In genomic region chr9:97397220-97397619, GRCh38 we compare ENCODE assay signal across 11 cellular contexts. TPM values are rescaled to one million over a fixed set of nuclear protein-coding genes. Genes with fewer than 3 reads are reported as not detected.
DNase-seq lines count a peak whose midpoint lies in the region; ATAC-seq, FAIRE-seq and TF ChIP-seq lines count a peak whose summit lies in the region.
"Had no signal": no experiment of that assay in that cellular context is flagged by ENCODE, and none has a peak within 500 bp of the region (broad histone marks: within the 10 kb centered on the region; RNA-seq: fewer than 3 reads in every experiment).

No MANE protein-coding gene starts in this region.

- no TSS peak for BruUV-seq in GM12878 (replicated peaks; lab: Mats Ljungman, UMichigan)
- BruUV-seq in PC-9 (replicated peaks; lab: Mats Ljungman, UMichigan) = no TSS peak

- no peaks in the 10 kb centered on the region for H3F3A ChIP-seq in PC-9 (ENCODE audit: insufficient read depth, low read depth)

- in situ Hi-C loops in GM12878 (cut with MboI) = loop anchor here (5.0 kb wide), 1 partner anchor 540 kb away; no protein-coding TSS in a partner anchor

- H2AFZ ChIP-seq in GM12878 (ENCODE audit: control insufficient read depth, low read depth, low read length) (no peak overlapping the region), PC-9 (no peak overlapping the region)

- ATAC-seq in GM18498 (IDR thresholded peaks at IDR 0.05; ENCODE audit: unreplicated experiment) (peak; percentile 51), GM19025 (IDR thresholded peaks at IDR 0.05; ENCODE audit: low read depth, unreplicated experiment) (peak; percentile 58), HG03469 (IDR thresholded peaks at IDR 0.05; ENCODE audit: unreplicated experiment) (peak; percentile 70), GM12878 (peak; percentile 88), left ventricle myocardium superior (no peak)
- ATAC-seq: left lobe of liver, Right ventricle myocardium inferior had no signal

- WGBS in GM12878 (ENCODE audit: insufficient coverage, insufficient replicate concordance, low lambda C conversion rate, missing lambda C conversion rate) = 0% methylated on average over 1 of the region's 1 CpG

- FAIRE-seq in GM12878 (lab: Jason Lieb, UNC) = no peak

- POLR2A ChIA-PET in GM12878 (lab: Charles Lee) = interaction anchor here (0.6 to 1.2 kb wide), 2 partner anchors 9 to 24 kb away, joined by 3 to 6 read pairs; no protein-coding TSS in a partner anchor
- POLR2A ChIA-PET in PC-9 (lab: Charles Lee; ENCODE audit: unreplicated experiment) = no interaction called here

- no peaks in the 10 kb centered on the region for H3K9me3 ChIP-seq in GM12878 (replicated peaks; ENCODE audit: control insufficient read depth, insufficient read depth, low read length)
- no peaks in the 10 kb centered on the region for H3K9me3 ChIP-seq in PC-9 (ENCODE audit: insufficient read depth, low read depth)

- H3K4me1 ChIP-seq in GM12878 (ENCODE audit: control insufficient read depth, insufficient read depth, low read length) = peaks cover 6% of the 10 kb centered on the region
- H3K4me1 ChIP-seq in PC-9 (replicated peaks; ENCODE audit: insufficient read depth) = peaks cover 6% of the 10 kb centered on the region

- DNase-seq in GM12878 (ENCODE audit: low read depth, low spot score) = peak; percentile 66
- DNase-seq in PC-9 = no peak
- DNase-seq in NCI-H345 treated with DMSO at 0.1 percent for 48 hours (lab: John Stamatoyannopoulos, UW; ENCODE audit: unreplicated experiment) = no peak
- DNase-seq in coronary artery (ENCODE audit: low spot score) = no peak
- DNase-seq in left ventricle myocardium superior = no peak
- DNase-seq: IMR-90 had no signal

- H3K36me3 ChIP-seq in GM12878 (ENCODE audit: control insufficient read depth in 2 of 2, insufficient read depth in 2 of 2, low read length in 1 of 2) (no peaks in the 10 kb centered on the region), PC-9 (ENCODE audit: low read depth) (no peaks in the 10 kb centered on the region)

- SMC1A ChIA-PET in GM12878 (lab: Charles Lee; ENCODE audit: uncharacterized antibody, unreplicated experiment) = interaction anchor here (1.0 to 5.4 kb wide), 8 partner anchors 9 to 541 kb away, joined by 3 to 66 read pairs (median 5); no protein-coding TSS in a partner anchor

- intact Hi-C loops in GM12878 (cut with micrococcal nuclease; ENCODE audit: unreplicated experiment) = no loop called here
- intact Hi-C loops in PC-9 (cut with micrococcal nuclease; ENCODE audit: unreplicated experiment) = no loop called here
- intact Hi-C loops in left ventricle myocardium superior (cut with micrococcal nuclease) = loop anchor here (5.0 kb wide), 1 partner anchor 540 kb away; no protein-coding TSS in a partner anchor

- CTCF ChIA-PET in GM12878 (lab: Yijun Ruan, JAX) = interaction anchor here (0.7 to 4.3 kb wide), 17 partner anchors 9 to 985 kb away, joined by 3 to 87 read pairs (median 4); partner anchors contain the start of genes TDRD7 and ZNF782
- CTCF ChIA-PET in PC-9 (lab: Charles Lee) = no interaction called here

- H3K9me2 ChIP-seq in PC-9 (ENCODE audit: insufficient read depth) = no peaks in the 10 kb centered on the region

- TF ChIP-seq EP300 in GM12878 (IDR thresholded peaks at IDR 0.05; ENCODE audit: borderline replicate concordance in 1 of 2, control insufficient read depth in 1 of 2, low read depth in 2 of 2, low read length in 2 of 2) = no peak

- no peak overlapping the region for H3K4me3 ChIP-seq in GM12878
- H3K4me3 ChIP-seq in PC-9 = no peak overlapping the region
- no peak overlapping the region for H3K4me3 ChIP-seq in coronary artery

- H3K4me2 ChIP-seq in GM12878 (ENCODE audit: control insufficient read depth, insufficient read depth) = no peak overlapping the region
- no peak overlapping the region for H3K4me2 ChIP-seq in PC-9

- TF ChIP-seq RAD21 in GM12878 (IDR thresholded peaks at IDR 0.05; ENCODE audit: insufficient read depth, low read depth, low read length) = no peak

- H4K20me1 ChIP-seq in GM12878 (ENCODE audit: control insufficient read depth, insufficient read depth) (no peaks in the 10 kb centered on the region; the same call in 1 of the 2 replicates), PC-9 (ENCODE audit: insufficient read depth) (no peaks in the 10 kb centered on the region)

- H3K27me3 ChIP-seq in GM12878 (replicated peaks in 1 of 2; ENCODE audit: control insufficient read depth in 2 of 2, insufficient read depth in 2 of 2, low read length in 1 of 2) = no peaks in the 10 kb centered on the region
- no peaks in the 10 kb centered on the region for H3K27me3 ChIP-seq in PC-9 (ENCODE audit: insufficient read depth, low read depth)

- RAD21 ChIA-PET in GM12878 (lab: Charles Lee; ENCODE audit: unreplicated experiment) = interaction anchor here (0.8 to 3.1 kb wide), 6 partner anchors 7 to 541 kb away, joined by 3 to 16 read pairs (median 6); no protein-coding TSS in a partner anchor

- no peak for TF ChIP-seq POLR2A in GM12878 (IDR thresholded peaks at IDR 0.05; ENCODE audit: low read depth, low read length)

- H3K79me2 ChIP-seq in GM12878 (ENCODE audit: control insufficient read depth, insufficient read depth, low read length) = no peaks in the 10 kb centered on the region
- H3K79me2 ChIP-seq in PC-9 (ENCODE audit: low read depth) = no peaks in the 10 kb centered on the region

- no peak overlapping the region for H3K9ac ChIP-seq in GM12878 (ENCODE audit: control insufficient read depth, insufficient read depth, low read length)

- TF ChIP-seq CTCF in GM12878 (IDR thresholded peaks at IDR 0.05 in 2 of 3, conservative IDR thresholded peaks at IDR 0.05 in 1 of 3; ENCODE audit: control insufficient read depth in 2 of 3, extremely low read depth in 1 of 3, insufficient read depth in 1 of 3, low read depth in 3 of 3, low read length in 3 of 3) (no peak), PC-9 (conservative IDR thresholded peaks at IDR 0.05) (no peak), coronary artery (IDR thresholded peaks at IDR 0.05) (no peak)

- H3K27ac ChIP-seq in GM12878 (ENCODE audit: control insufficient read depth, insufficient read depth) (no peak overlapping the region), PC-9 (no peak overlapping the region), coronary artery (no peak overlapping the region)

TF ChIP-seq in GM12878, 131 proteins besides CTCF, POLR2A, EP300 and RAD21 (continues in another document):
- no peak for TF ChIP-seq MAX (IDR thresholded peaks at IDR 0.05; ENCODE audit: low read depth, low read length)
- no peak for TF ChIP-seq E2F4 (IDR thresholded peaks at IDR 0.05; ENCODE audit: low read depth, low read length)
- no peak for TF ChIP-seq EGR1 (IDR thresholded peaks at IDR 0.05; ENCODE audit: borderline replicate concordance in 1 of 2, low read depth in 2 of 2, low read length in 2 of 2)
- TF ChIP-seq NFIC (IDR thresholded peaks at IDR 0.05; ENCODE audit: low read depth, low read length) = peak; percentile 80
- TF ChIP-seq MTA3 (IDR thresholded peaks at IDR 0.05; ENCODE audit: borderline replicate concordance, low read length) = no peak
- TF ChIP-seq RUNX3 (IDR thresholded peaks at IDR 0.05; ENCODE audit: low read length) = peak; percentile 96
- TF ChIP-seq PML (IDR thresholded peaks at IDR 0.05; ENCODE audit: low read length) = no peak
- no peak for TF ChIP-seq TAF1 (IDR thresholded peaks at IDR 0.05; ENCODE audit: borderline replicate concordance, low read depth, low read length)
- TF ChIP-seq TARDBP (IDR thresholded peaks at IDR 0.05; ENCODE audit: borderline replicate concordance) = no peak
- TF ChIP-seq ZNF24 (IDR thresholded peaks at IDR 0.05) = no peak
- no peak for TF ChIP-seq KLF5 (IDR thresholded peaks at IDR 0.05; ENCODE audit: partially characterized antibody)
- TF ChIP-seq BRCA1 (IDR thresholded peaks at IDR 0.05; ENCODE audit: low read depth, low read length) = no peak
- TF ChIP-seq NFXL1 (IDR thresholded peaks at IDR 0.05; ENCODE audit: borderline replicate concordance) = no peak
- no peak for TF ChIP-seq MXI1 (IDR thresholded peaks at IDR 0.05; ENCODE audit: low read depth, low read length)
- TF ChIP-seq TCF12 (IDR thresholded peaks at IDR 0.05; ENCODE audit: low read depth, low read length) = no peak
- no peak for TF ChIP-seq RAD51 (IDR thresholded peaks at IDR 0.05)
- no peak for TF ChIP-seq ASH2L (IDR thresholded peaks at IDR 0.05; ENCODE audit: borderline replicate concordance, low read depth)
- no peak for TF ChIP-seq MYB (IDR thresholded peaks at IDR 0.05; ENCODE audit: borderline replicate concordance, low read depth, low read length)
- TF ChIP-seq SMAD1 (IDR thresholded peaks at IDR 0.05; ENCODE audit: low read depth, partially characterized antibody) = no peak

RNA-seq across cellular contexts. Expression of gene TDRD7, which starts 14.7 kb away (rescaled TPM):
- total RNA-seq in GM12878 (2013; cell fraction: nucleolus; rRNA removed) = 44.4 and 45.0 TPM in 2 replicates
- total RNA-seq in GM12878 (2014; rRNA removed) = 16.2 and 18.6 TPM in 2 replicates
- total RNA-seq in GM12878 (2014; rRNA removed; fragmentation: Illumina TruSeq; extraction: Trizol) = 21.5 and 22.2 TPM in 2 replicates
- total RNA-seq in GM12878 (2021) = 16.2 and 17.9 TPM in 2 replicates
- 6.9 TPM for polyA plus RNA-seq in GM12878 (2011; ENCODE audit: low read depth)
- polyA plus RNA-seq in GM12878 (2011; rRNA removed) = 26.4 and 36.3 TPM in 2 replicates
- 12.2 and 13.4 TPM in 2 replicates for polyA plus RNA-seq in GM12878 (2011; cell fraction: cytosol; rRNA removed)
- polyA plus RNA-seq in GM12878 (2011; cell fraction: nucleus; rRNA removed) = 22.2 and 22.6 TPM in 2 replicates
- polyA plus RNA-seq in GM12878 (2012) = 7.7 and 10.2 TPM in 2 replicates
- 20.4 and 26.2 TPM in 2 replicates for polyA plus RNA-seq in GM12878 (2014; fragmentation: Illumina TruSeq; extraction: Trizol)
- 1 to 10 TPM; 5.7 to 8.3 TPM for polyA plus RNA-seq in GM12878 (2014; fragmentation: Nextera tagmentation; extraction: Ambion mirVana)
- 13.0 and 16.2 TPM in 2 replicates for polyA plus RNA-seq in GM12878 (2014; rRNA removed)
- polyA plus RNA-seq in GM12878 (2016; fragmentation: Nextera tagmentation; extraction: Ambion mirVana) = 10 to 100 TPM; 14.9 to 16.1 TPM
- polyA minus RNA-seq in GM12878 (2011; rRNA and poly(A)+ RNA removed) = 23.5 and 27.9 TPM in 2 replicates
- polyA minus RNA-seq in GM12878 (2011; cell fraction: cytosol; rRNA and poly(A)+ RNA removed) = 6.8 and 10.0 TPM in 2 replicates
- polyA minus RNA-seq in GM12878 (2011; cell fraction: nucleus; rRNA and poly(A)+ RNA removed) = 11.4 and 18.4 TPM in 2 replicates
- total RNA-seq in PC-9 (2021) = 11.9 and 14.2 TPM in 2 replicates
- 8.8 TPM for total RNA-seq in left ventricle myocardium superior
